In genomic region chr1:174988986-174989385, GRCh38 we compare ENCODE assay signal across 14 cellular contexts. TPM values are rescaled to one million over a fixed set of nuclear protein-coding genes. Genes with fewer than 3 reads are reported as not detected.
DNase-seq lines count a peak whose midpoint lies in the region; ATAC-seq, FAIRE-seq and TF ChIP-seq lines count a peak whose summit lies in the region.
"Had no signal": no experiment of that assay in that cellular context is flagged by ENCODE, and none has a peak within 500 bp of the region (broad histone marks: within the 10 kb centered on the region; RNA-seq: fewer than 3 reads in every experiment).

No MANE protein-coding gene starts in this region.

- H3K36me3 ChIP-seq in KMS-11 (ENCODE audit: insufficient read depth) (no peaks in the 10 kb centered on the region), pancreas (peaks cover 0 to 9% (median 0%) of the 10 kb centered on the region in 3 donors), gastroesophageal sphincter (peaks cover 0 to 7% of the 10 kb centered on the region in 2 donors)

- no peaks in the 10 kb centered on the region for H4K20me1 ChIP-seq in KMS-11 (ENCODE audit: insufficient read depth)

- intact Hi-C loops in pancreas (cut with DNase I): loop anchor here in 2 of 3 donors (10.0 kb wide), 3 partner anchors 104 to 224 kb away; no protein-coding TSS in a partner anchor

- H3K4me2 ChIP-seq in KMS-11: peak overlapping the region; percentile 95

- FAIRE-seq in pancreas (lab: Jason Lieb, UNC): no peak
- FAIRE-seq: astrocyte had no signal

- TF ChIP-seq EP300 in gastroesophageal sphincter (IDR thresholded peaks at IDR 0.05): no peak

- H3K27ac Mint-ChIP-seq in naive B cell: peak overlapping the region in 4 of 6 donors; percentile 1 to 94 (median 62)

- peak overlapping the region; percentile 50; the same call in 1 of the 2 replicates for H3K9ac ChIP-seq in KMS-11

- peaks cover 0 to 2% (median 0%) of the 10 kb centered on the region in 7 donors for H3K9me3 Mint-ChIP-seq in naive B cell

- H3K4me3 Mint-ChIP-seq in naive B cell: peak overlapping the region in 1 of 8 donors; percentile 18

- no peak for TF ChIP-seq POLR2A in gastroesophageal sphincter (IDR thresholded peaks at IDR 0.05)

- WGBS in pancreas, 2 donors: 88 to 94% methylated on average over 3 of the region's 3 CpGs
- WGBS in gastroesophageal sphincter (ENCODE audit: low coverage in 1 of 2), 2 donors: 88 to 93% methylated on average over 3 of the region's 3 CpGs

- peaks cover 10 to 17% (median 13%) of the 10 kb centered on the region in 3 donors for H3K4me1 Mint-ChIP-seq in naive B cell

- H3K27ac ChIP-seq in KMS-11: peak overlapping the region; percentile 66
- H3K27ac ChIP-seq in pancreas: no peak overlapping the region
- H3K27ac ChIP-seq in gastroesophageal sphincter: peak overlapping the region in 2 of 4 donors; percentile 75 to 80
- H3K27ac ChIP-seq: C4-2B had no signal

- H2AFZ ChIP-seq in KMS-11 (ENCODE audit: low read depth): peak overlapping the region; percentile 45

- TF ChIP-seq CTCF in GM10266 (IDR thresholded peaks at IDR 0.05; ENCODE audit: control insufficient read depth, insufficient read depth, low read depth, missing control alignments) (no peak), GM20000 (IDR thresholded peaks at IDR 0.05; ENCODE audit: extremely low read depth, missing control alignments) (no peak), KMS-11 (conservative IDR thresholded peaks at IDR 0.05; ENCODE audit: low read depth, low read length) (no peak), pancreas (IDR thresholded peaks at IDR 0.05) (no peak), gastroesophageal sphincter (IDR thresholded peaks at IDR 0.05) (no peak)

- H3K79me2 ChIP-seq in KMS-11 (ENCODE audit: insufficient read depth, low read depth): no peaks in the 10 kb centered on the region

- H3K4me1 ChIP-seq in KMS-11 (ENCODE audit: low read depth, poor library complexity, severe bottlenecking): peaks cover 61% of the 10 kb centered on the region
- no peaks in the 10 kb centered on the region for H3K4me1 ChIP-seq in pancreas
- peaks cover 0 to 6% (median 0%) of the 10 kb centered on the region in 3 donors for H3K4me1 ChIP-seq in gastroesophageal sphincter

- no peaks in the 10 kb centered on the region for H3K27me3 Mint-ChIP-seq in naive B cell

- DNase-seq in GM10266 (ENCODE audit: extremely low spot score) (peak; percentile 30), GM20000 (ENCODE audit: low spot score) (peak; percentile 23), naive B cell (no peak), NCI-H748 treated with DMSO at 0.1 percent for 48 hours (lab: John Stamatoyannopoulos, UW) (no peak), pancreas (no peak)
- DNase-seq: effector CD4-positive, alpha-beta T cell; GF-D8; IMR-90; NCI-H1417 treated with DMSO at 0.1 percent for 48 hours; NCI-H524 had no signal

- no peaks in the 10 kb centered on the region for H3K9me3 ChIP-seq in pancreas
- H3K9me3 ChIP-seq in gastroesophageal sphincter: no peaks in the 10 kb centered on the region

- peak overlapping the region; percentile 35 for H3K4me3 ChIP-seq in KMS-11 (IDR thresholded peaks at IDR 0.05; ENCODE audit: insufficient read depth, low read depth, low read length)
- H3K4me3 ChIP-seq in pancreas: no peak overlapping the region
- H3K4me3 ChIP-seq in gastroesophageal sphincter: no peak overlapping the region

- H3K27me3 ChIP-seq in KMS-11 (ENCODE audit: insufficient read depth, low read depth) (no peaks in the 10 kb centered on the region), pancreas (no peaks in the 10 kb centered on the region), gastroesophageal sphincter (no peaks in the 10 kb centered on the region)

- ATAC-seq in naive B cell (ENCODE audit: low read depth in 2 of 2): no peak
- ATAC-seq in pancreas: no peak
- no peak for ATAC-seq in gastroesophageal sphincter

- H3K36me3 Mint-ChIP-seq in naive B cell: peaks cover 0 to 7% of the 10 kb centered on the region in 2 donors

RNA-seq across cellular contexts. Expression of gene CACYBP, which starts 10.8 kb away (rescaled TPM):
- polyA plus RNA-seq in naive B cell (ENCODE audit: low read depth in 6 of 6) (100 to 1,000 TPM; 107 to 148 (median 140) TPM), pancreas (10 to 100 TPM; 14.0 to 34.7 TPM)
- total RNA-seq in pancreas (10 to 100 TPM; 23.0 to 35.2 (median 25.7) TPM), gastroesophageal sphincter (100 to 1,000 TPM in 2 of 4 donors, 10 to 100 TPM in 2; 52.5 to 261 (median 117) TPM)

RNA-seq across cellular contexts. Expression of gene MRPS14, which starts 34.2 kb away (rescaled TPM):
- 10 to 100 TPM; 27.9 to 52.5 (median 43.0) TPM for polyA plus RNA-seq in naive B cell (ENCODE audit: low read depth in 6 of 6)
- 10 to 100 TPM in 5 of 6 donors, 1 to 10 TPM in 1; 9.9 to 19.9 (median 15.6) TPM for total RNA-seq in pancreas
- polyA plus RNA-seq in pancreas: 10 to 100 TPM in 1 of 2 donors, 1 to 10 TPM in 1; 6.8 to 16.2 TPM
- total RNA-seq in gastroesophageal sphincter: 10 to 100 TPM; 25.7 to 36.6 (median 28.2) TPM

Comparison
In these comparisons a context has a peak if more than half of its experiments do, and no peak if none do; other contexts are left out.
1. DNase-seq: peak in GM10266 (single experiment) and GM20000 (single experiment); none in naive B cell (single experiment), NCI-H748 treated with DMSO at 0.1 percent for 48 hours (single experiment) and pancreas (0 of 6).